ENCODE assay signal across 9 cellular contexts in genomic region chr3:4838621-4839022, GRCh38.
DNase-seq lines count a peak whose midpoint lies in the region; ATAC-seq lines count a peak whose summit lies in the region.
"Had no signal": no experiment of that assay in that cellular context is flagged by ENCODE, and none has a peak within 500 bp of the region (broad histone marks: within the 10 kb centered on the region; RNA-seq: fewer than 3 reads in every experiment).

No MANE protein-coding gene starts in this region.

- peak overlapping the region; percentile 83 for H3K27ac Mint-ChIP-seq in activated T-helper 1 cell treated with anti-CD3 and anti-CD28 coated beads, Interleukin-12 subunit alpha, Interleukin-12 subunit beta, Interleukin-2, Interleukin-4 antibody, amounts not matched to agents 30 ng/mL and 10 ng/mL and 1 ng/mL, durations not matched to agents 14 hours and 24 hours and 36 hours

- H3K36me3 Mint-ChIP-seq in activated T-helper 1 cell treated with anti-CD3 and anti-CD28 coated beads, Interleukin-12 subunit alpha, Interleukin-12 subunit beta, Interleukin-2, Interleukin-4 antibody, amounts not matched to agents 30 ng/mL and 10 ng/mL and 1 ng/mL, durations not matched to agents 14 hours and 24 hours and 36 hours (ENCODE audit: low read depth), result peaks cover 57% of the 10 kb centered on the region

- H3K9me3 Mint-ChIP-seq in activated T-helper 1 cell treated with anti-CD3 and anti-CD28 coated beads, Interleukin-12 subunit alpha, Interleukin-12 subunit beta, Interleukin-2, Interleukin-4 antibody, amounts not matched to agents 30 ng/mL and 10 ng/mL and 1 ng/mL, durations not matched to agents 14 hours and 24 hours and 36 hours, result peaks cover 7% of the 10 kb centered on the region

- DNase-seq in activated T-helper 1 cell treated with anti-CD3 and anti-CD28 coated beads, Interleukin-12 subunit alpha, Interleukin-12 subunit beta, Interleukin-2, Interleukin-4 antibody, amounts not matched to agents 30 ng/mL and 10 ng/mL and 1 ng/mL, durations not matched to agents 14 hours and 24 hours and 36 hours (ENCODE audit: low spot score), result no peak
- DNase-seq in DMS53 (lab: John Stamatoyannopoulos, UW) (no peak), NCI-H510A treated with DMSO at 0.1 percent for 48 hours (lab: John Stamatoyannopoulos, UW) (no peak), hepatic stellate cell (ENCODE audit: low spot score) (no peak)
- DNase-seq in stimulated activated CD4-positive, alpha-beta T cell treated with anti-CD3 and anti-CD28 coated beads, Interleukin-1b, Interleukin-23, amount 100 ng/mL, for 48 hours, result no peak
- DNase-seq: activated gamma-delta T cell had no signal

- intact Hi-C loops in activated T-helper 1 cell treated with anti-CD3 and anti-CD28 coated beads, Interleukin-12 subunit alpha, Interleukin-12 subunit beta, Interleukin-2, Interleukin-4 antibody, amounts not matched to agents 30 ng/mL and 10 ng/mL and 1 ng/mL, durations not matched to agents 14 hours and 24 hours and 36 hours (cut with micrococcal nuclease), result no loop called here

- ATAC-seq in GM18858 (IDR thresholded peaks at IDR 0.05; ENCODE audit: unreplicated experiment) (peak; percentile 78), GM21390 (IDR thresholded peaks at IDR 0.05; ENCODE audit: unreplicated experiment) (peak; percentile 75), HG03060 (IDR thresholded peaks at IDR 0.05; ENCODE audit: low read depth, unreplicated experiment) (peak; percentile 87)

- no peaks in the 10 kb centered on the region for H3K27me3 Mint-ChIP-seq in activated T-helper 1 cell treated with anti-CD3 and anti-CD28 coated beads, Interleukin-12 subunit alpha, Interleukin-12 subunit beta, Interleukin-2, Interleukin-4 antibody, amounts not matched to agents 30 ng/mL and 10 ng/mL and 1 ng/mL, durations not matched to agents 14 hours and 24 hours and 36 hours (ENCODE audit: insufficient read depth)

- H3K4me3 Mint-ChIP-seq in activated T-helper 1 cell treated with anti-CD3 and anti-CD28 coated beads, Interleukin-12 subunit alpha, Interleukin-12 subunit beta, Interleukin-2, Interleukin-4 antibody, amounts not matched to agents 30 ng/mL and 10 ng/mL and 1 ng/mL, durations not matched to agents 14 hours and 24 hours and 36 hours, result no peak overlapping the region

- peaks cover 88% of the 10 kb centered on the region for H3K4me1 Mint-ChIP-seq in activated T-helper 1 cell treated with anti-CD3 and anti-CD28 coated beads, Interleukin-12 subunit alpha, Interleukin-12 subunit beta, Interleukin-2, Interleukin-4 antibody, amounts not matched to agents 30 ng/mL and 10 ng/mL and 1 ng/mL, durations not matched to agents 14 hours and 24 hours and 36 hours (ENCODE audit: low read depth)
